Comparison of ENCODE assay signal across 19 cellular contexts in genomic region chr17:68532826-68533225, GRCh38.
"Had no signal": no experiment of that assay in that cellular context is flagged by ENCODE, and none has a peak within 500 bp of the region (broad histone marks: within the 10 kb centered on the region; RNA-seq: fewer than 3 reads in every experiment).

No MANE protein-coding gene starts in this region.

- H3K4me1 Mint-ChIP-seq: activated naive CD8-positive, alpha-beta T cell treated with anti-CD3 and anti-CD28 coated beads, Interleukin-2, amount 10 ng/mL, durations not matched to agents 7 days and 5 days had no signal

- H3K4me3 Mint-ChIP-seq: activated CD8-positive, alpha-beta T cell treated with anti-CD3 and anti-CD28 coated beads for 36 hours; activated naive CD8-positive, alpha-beta T cell treated with anti-CD3 and anti-CD28 coated beads, Interleukin-2, amount 10 ng/mL, durations not matched to agents 7 days and 5 days; central memory CD8-positive, alpha-beta T cell; T-helper 1 cell treated with Interleukin-12 subunit alpha and Interleukin-12 subunit beta and Interleukin-4 antibody, amounts not matched to agents 30 μg/mL and 1 μg/mL, for 36 hours had no signal

- H3K27me3 Mint-ChIP-seq: activated CD8-positive, alpha-beta T cell treated with anti-CD3 and anti-CD28 coated beads for 36 hours; activated naive CD8-positive, alpha-beta T cell treated with anti-CD3 and anti-CD28 coated beads, Interleukin-2, amount 10 ng/mL, durations not matched to agents 7 days and 5 days; central memory CD8-positive, alpha-beta T cell had no signal

- ATAC-seq: activated CD4-positive, CD25-positive, alpha-beta regulatory T cell treated with anti-CD3 and anti-CD28 coated beads, Interleukin-2, amount 50 U/mL, for 24 hours; activated CD8-positive, alpha-beta T cell treated with anti-CD3 and anti-CD28 coated beads for 36 hours; PC-3 had no signal

- H3K4me1 ChIP-seq: breast epithelium had no signal

- H3K9me3 ChIP-seq: breast epithelium had no signal

- H3K9me3 Mint-ChIP-seq: activated CD8-positive, alpha-beta T cell treated with anti-CD3 and anti-CD28 coated beads for 36 hours; activated naive CD8-positive, alpha-beta T cell treated with anti-CD3 and anti-CD28 coated beads, Interleukin-2, amount 10 ng/mL, durations not matched to agents 7 days and 5 days; central memory CD8-positive, alpha-beta T cell; T-helper 1 cell treated with Interleukin-12 subunit alpha and Interleukin-12 subunit beta and Interleukin-4 antibody, amounts not matched to agents 30 μg/mL and 1 μg/mL, for 36 hours had no signal

- DNase-seq: activated CD4-positive, alpha-beta T cell treated with anti-CD3 and anti-CD28 coated beads for 4 hours; activated CD8-positive, alpha-beta memory T cell treated with anti-CD3 and anti-CD28 coated beads, Interleukin-2, amount 50 U/mL, for 4 hours; activated CD8-positive, alpha-beta T cell treated with anti-CD3 and anti-CD28 coated beads for 36 hours; activated naive CD4-positive, alpha-beta T cell treated with anti-CD3 and anti-CD28 coated beads, Interleukin-2, amount 50 U/mL, for 16 hours; activated naive CD8-positive, alpha-beta T cell treated with anti-CD3 and anti-CD28 coated beads, Interleukin-2, amount 10 ng/mL, durations not matched to agents 7 days and 5 days; aorta; Karpas-422; NCI-H1105 treated with DMSO at 0.1 percent for 48 hours; NCI-H1436 treated with DMSO at 0.1 percent for 48 hours; NCI-H187; NCI-H2081 treated with DMSO at 0.1 percent for 48 hours; NCI-H446; NCI-H524; PC-3; SHP77 had no signal

- H3K4me3 ChIP-seq: breast epithelium had no signal

- H3K27ac Mint-ChIP-seq: activated CD8-positive, alpha-beta T cell treated with anti-CD3 and anti-CD28 coated beads for 36 hours; activated naive CD8-positive, alpha-beta T cell treated with anti-CD3 and anti-CD28 coated beads, Interleukin-2, amount 10 ng/mL, durations not matched to agents 7 days and 5 days; T-helper 1 cell treated with Interleukin-12 subunit alpha and Interleukin-12 subunit beta and Interleukin-4 antibody, amounts not matched to agents 30 μg/mL and 1 μg/mL, for 36 hours had no signal

- H3K27me3 ChIP-seq: breast epithelium had no signal
